Comparison of ENCODE assay signal across 23 cellular contexts in the genomic region with DNA sequence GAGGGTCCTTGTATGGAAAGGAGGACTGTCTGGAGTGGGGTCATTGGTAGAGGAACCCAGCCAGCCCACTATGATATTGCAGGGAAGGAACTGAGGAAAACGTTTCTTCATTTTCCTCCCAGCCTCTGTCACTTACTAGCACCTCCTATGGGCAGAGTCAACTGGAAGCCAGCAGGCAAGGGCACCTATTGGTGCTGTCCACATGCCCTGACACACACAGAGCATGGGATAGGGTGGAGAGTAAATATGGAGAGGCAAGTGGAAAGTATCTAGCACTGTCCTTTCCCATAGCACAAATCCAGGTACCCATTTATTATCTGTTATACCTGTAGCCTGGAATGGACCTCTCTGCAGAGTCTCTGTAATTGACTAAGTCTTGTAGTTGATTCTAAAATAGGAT.
"Had no signal": no experiment of that assay in that cellular context is flagged by ENCODE, and none has a peak within 500 bp of the region (broad histone marks: within the 10 kb centered on the region; RNA-seq: fewer than 3 reads in every experiment).

No MANE protein-coding gene starts in this region.

- H3K4me3 Mint-ChIP-seq: effector memory CD8-positive, alpha-beta T cell; memory B cell; mesothelial cell of epicardium; naive B cell; natural killer cell treated with Interleukin-12 subunit alpha and Interleukin-12 subunit beta and Interleukin-15 and Interleukin-18, amount 100 ng/mL, for 72 hours; neural crest cell; stimulated activated effector memory CD8-positive, alpha-beta T cell treated with anti-CD3 and anti-CD28 coated beads, Interleukin-12 subunit alpha, Interleukin-12 subunit beta, amount 100 ng/mL, for 72 hours had no signal

- H3K27ac ChIP-seq: coronary artery, gastrocnemius medialis, neutrophil, pancreas, stomach, thyroid gland had no signal

- H3K27me3 Mint-ChIP-seq: effector memory CD8-positive, alpha-beta T cell; memory B cell; natural killer cell treated with Interleukin-12 subunit alpha and Interleukin-12 subunit beta and Interleukin-15 and Interleukin-18, amount 100 ng/mL, for 72 hours had no signal

- H3K4me1 ChIP-seq: gastrocnemius medialis, stomach, thyroid gland had no signal

- H3K36me3 Mint-ChIP-seq: memory B cell; mesothelial cell of epicardium; naive B cell; stimulated activated effector memory CD8-positive, alpha-beta T cell treated with anti-CD3 and anti-CD28 coated beads, Interleukin-12 subunit alpha, Interleukin-12 subunit beta, amount 100 ng/mL, for 72 hours had no signal

- H3K27ac Mint-ChIP-seq: effector memory CD8-positive, alpha-beta T cell; memory B cell; mesothelial cell of epicardium; naive B cell; natural killer cell treated with Interleukin-12 subunit alpha and Interleukin-12 subunit beta and Interleukin-15 and Interleukin-18, amount 100 ng/mL, for 72 hours; stimulated activated effector memory CD8-positive, alpha-beta T cell treated with anti-CD3 and anti-CD28 coated beads, Interleukin-12 subunit alpha, Interleukin-12 subunit beta, amount 100 ng/mL, for 72 hours had no signal

- H3K4me1 Mint-ChIP-seq: memory B cell; mesothelial cell of epicardium; naive B cell; neural crest cell; stimulated activated effector memory CD8-positive, alpha-beta T cell treated with anti-CD3 and anti-CD28 coated beads, Interleukin-12 subunit alpha, Interleukin-12 subunit beta, amount 100 ng/mL, for 72 hours had no signal

- DNase-seq: dermis blood vessel endothelial cell; effector memory CD8-positive, alpha-beta T cell; foreskin fibroblast; gastrocnemius medialis; head of caudate nucleus; mucosa of descending colon; naive B cell; pancreas; stimulated activated CD4-positive, alpha-beta T cell treated with anti-CD3 and anti-CD28 coated beads, Interleukin-2, amount 100 ng/mL, for 24 hours; stimulated activated CD4-positive, alpha-beta T cell treated with anti-CD3 and anti-CD28 coated beads, Interleukin-4, amount 100 ng/mL, for 24 hours; stimulated activated naive CD4-positive, alpha-beta T cell treated with Interleukin-2 at 50 U/mL for 16 hours; stomach; thyroid gland; trophoblast cell had no signal

- H3K36me3 ChIP-seq: gastrocnemius medialis, neutrophil, pancreas, stomach, thyroid gland had no signal

- ATAC-seq: effector memory CD8-positive, alpha-beta T cell; gastrocnemius medialis; mucosa of descending colon; natural killer cell treated with Interleukin-12 subunit alpha and Interleukin-12 subunit beta and Interleukin-15 and Interleukin-18, amount 100 ng/mL, for 72 hours; pancreas; sciatic nerve; stimulated activated effector memory CD8-positive, alpha-beta T cell treated with anti-CD3 and anti-CD28 coated beads, Interleukin-12 subunit alpha, Interleukin-12 subunit beta, amount 100 ng/mL, for 72 hours had no signal

- H3K4me3 ChIP-seq: coronary artery, gastrocnemius medialis, lung, mucosa of descending colon, pancreas, stomach, thyroid gland had no signal

- H3K27me3 ChIP-seq: gastrocnemius medialis, neutrophil, pancreas, stomach, thyroid gland had no signal

- H3K9me3 ChIP-seq: gastrocnemius medialis, mucosa of descending colon, neutrophil, pancreas, stomach, thyroid gland had no signal
